Comparison of ENCODE assay signal across 9 cellular contexts in the genomic region with DNA sequence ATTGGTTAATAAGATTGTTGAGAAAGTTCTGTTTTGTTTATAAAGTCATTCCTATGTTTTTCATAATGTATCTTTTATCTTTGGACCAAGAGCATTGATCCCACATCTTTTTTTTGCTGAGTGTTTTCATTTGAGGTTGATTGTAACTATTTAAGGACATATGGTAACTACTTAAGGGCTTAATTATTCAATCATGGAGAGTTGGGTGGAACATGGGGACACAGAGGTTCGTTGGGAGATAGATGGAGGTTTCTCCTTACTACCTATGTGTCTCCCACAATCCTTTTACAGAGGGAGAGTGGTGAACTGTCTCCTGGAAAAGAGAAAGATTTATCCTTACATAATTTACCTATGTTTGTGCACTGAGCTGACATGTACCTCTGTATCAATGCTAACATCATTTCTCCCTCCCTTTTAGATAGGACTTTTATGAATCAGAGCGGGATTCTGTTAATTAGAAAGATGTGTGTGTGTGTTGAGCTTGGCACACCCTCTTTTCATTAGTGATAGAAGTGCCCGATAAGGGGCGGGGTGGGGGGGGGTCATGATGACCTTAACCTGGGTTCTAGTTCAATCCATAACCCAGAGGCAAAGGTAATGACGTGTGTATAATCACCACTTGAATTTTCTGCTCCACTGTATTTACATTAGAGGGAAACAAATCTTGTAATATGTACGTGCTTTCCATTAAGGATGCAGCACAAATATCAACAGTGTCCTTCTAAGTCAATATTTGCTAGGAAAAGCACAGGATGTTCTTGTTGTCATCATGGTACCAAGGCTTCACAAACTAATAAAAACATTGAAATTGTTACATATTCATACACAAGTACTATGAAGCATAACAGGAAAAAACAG.
A peak's percentile ranks its signal among the peaks of the same experiment; 100 is the strongest.
DNase-seq lines count a peak whose midpoint lies in the region; ATAC-seq and TF ChIP-seq lines count a peak whose summit lies in the region.
"Had no signal": no experiment of that assay in that cellular context is flagged by ENCODE, and none has a peak within 500 bp of the region (broad histone marks: within the 10 kb centered on the region; RNA-seq: fewer than 3 reads in every experiment).

No MANE protein-coding gene starts in this region.

- H3K9ac ChIP-seq in HUES64 (ENCODE audit: low read depth, low read length): no peak overlapping the region

- intact Hi-C loops in ascending aorta (cut with DNase I) (no loop called here), tibial artery (cut with DNase I; ENCODE audit: low total_unique reads) (no loop called here)

- 95% methylated on average over 5 of the region's 6 CpGs for WGBS in HUES64

- no peak for DNase-seq in ascending aorta (ENCODE audit: low spot score in 2 of 2)
- DNase-seq in iris pigment epithelial cell (ENCODE audit: low read depth): peak; percentile 53
- DNase-seq in tibial artery: no peak
- no peak for DNase-seq in NCI-H526 treated with DMSO at 0.1 percent for 48 hours (lab: John Stamatoyannopoulos, UW)
- DNase-seq in DMS 273 treated with DMSO at 0.1 percent for 48 hours (lab: John Stamatoyannopoulos, UW): no peak
- DNase-seq in OCI-M2 (lab: John Stamatoyannopoulos, UW; ENCODE audit: unreplicated experiment): no peak
- DNase-seq: NCI-H69 had no signal

- no peak for ATAC-seq in GM18505 (IDR thresholded peaks at IDR 0.05; ENCODE audit: unreplicated experiment)

- H3K9me3 ChIP-seq in HUES64 (ENCODE audit: insufficient read depth, low read depth, low read length) (no peaks in the 10 kb centered on the region), ascending aorta (no peaks in the 10 kb centered on the region), tibial artery (no peaks in the 10 kb centered on the region)

- H3K4me3 ChIP-seq in HUES64 (ENCODE audit: low read length) (peak overlapping the region; percentile 32; the same call in 1 of the 2 replicates), ascending aorta (no peak overlapping the region), tibial artery (no peak overlapping the region)

- H3K27ac ChIP-seq in HUES64 (ENCODE audit: low read depth, low read length) (peak overlapping the region; percentile 92), ascending aorta (peak overlapping the region; percentile 41 to 63), tibial artery (peak overlapping the region; percentile 42 to 60)

- H3K4me1 ChIP-seq in HUES64 (ENCODE audit: insufficient read depth, low read length): peaks cover 21% of the 10 kb centered on the region
- H3K4me1 ChIP-seq in ascending aorta: peaks cover 11 to 36% of the 10 kb centered on the region in 2 donors
- H3K4me1 ChIP-seq in tibial artery: peaks cover 0 to 60% (median 39%) of the 10 kb centered on the region in 4 donors

- TF ChIP-seq CTCF in ascending aorta (IDR thresholded peaks at IDR 0.05): no peak
- TF ChIP-seq CTCF in tibial artery (IDR thresholded peaks at IDR 0.05): no peak

- H3K36me3 ChIP-seq in HUES64 (ENCODE audit: insufficient read depth, low read length): no peaks in the 10 kb centered on the region
- H3K36me3 ChIP-seq in ascending aorta: no peaks in the 10 kb centered on the region
- H3K36me3 ChIP-seq in tibial artery: no peaks in the 10 kb centered on the region

- H3K27me3 ChIP-seq in HUES64 (ENCODE audit: insufficient read depth, low read length) (no peaks in the 10 kb centered on the region), ascending aorta (no peaks in the 10 kb centered on the region), tibial artery (no peaks in the 10 kb centered on the region)

- no peak for TF ChIP-seq POLR2A in GM18505 (IDR thresholded peaks at IDR 0.05; ENCODE audit: borderline replicate concordance, extremely low read depth, insufficient read depth, insufficient read length)
